Comparison of ENCODE assay signal across 15 cellular contexts in the genomic region with DNA sequence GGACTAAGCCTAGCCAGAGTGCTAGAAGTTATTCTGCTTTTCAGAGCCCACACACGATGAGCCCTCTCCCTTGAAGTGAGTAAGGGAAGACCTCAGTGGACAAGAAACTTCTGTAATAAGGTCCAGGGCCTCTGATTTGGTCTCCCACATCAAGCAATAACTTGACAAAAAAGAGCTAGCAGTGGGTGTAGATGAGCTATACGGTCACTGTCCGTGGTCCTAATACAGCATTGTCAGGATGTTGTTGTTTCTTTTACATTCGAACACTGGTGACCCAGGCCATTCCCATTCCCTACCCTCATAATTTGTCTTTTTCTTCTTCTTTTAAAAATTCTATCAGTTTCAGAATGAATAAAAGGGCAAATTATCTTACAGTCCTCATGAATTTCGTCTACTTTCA. TPM values are rescaled to one million over a fixed set of nuclear protein-coding genes. Genes with fewer than 3 reads are reported as not detected.
DNase-seq lines count a peak whose midpoint lies in the region; ATAC-seq, FAIRE-seq and TF ChIP-seq lines count a peak whose summit lies in the region.
"Had no signal": no experiment of that assay in that cellular context is flagged by ENCODE, and none has a peak within 500 bp of the region (broad histone marks: within the 10 kb centered on the region; RNA-seq: fewer than 3 reads in every experiment).

No MANE protein-coding gene starts in this region.

- 59 to 60% methylated on average over 5 of the region's 5 CpGs for WGBS in pancreas, 2 donors

- H3K36me3 ChIP-seq in brain microvascular endothelial cell (replicated peaks), result no peaks in the 10 kb centered on the region
- no peaks in the 10 kb centered on the region for H3K36me3 ChIP-seq in pancreas
- H3K36me3 ChIP-seq: esophagus squamous epithelium, lower lobe of right lung had no signal

- peak; percentile 48 for DNase-seq in EH (ENCODE audit: low read depth)
- peak; percentile 17 for DNase-seq in Jurkat, Clone E6-1 (ENCODE audit: low read depth, low spot score)
- peak; percentile 30 for DNase-seq in brain microvascular endothelial cell
- peak; percentile 68 for DNase-seq in left kidney (ENCODE audit: low read depth, low spot score)
- DNase-seq in LoVo (ENCODE audit: low spot score), result no peak
- no peak for DNase-seq in mesenteric fat pad (ENCODE audit: low spot score)
- DNase-seq in pancreas, result no peak
- DNase-seq: activated CD4-positive, alpha-beta T cell treated with anti-CD3 and anti-CD28 coated beads for 1 hour; esophagus squamous epithelium; lower lobe of right lung; NCI-H1105; NCI-H226; stimulated activated CD4-positive, alpha-beta T cell treated with anti-CD3 and anti-CD28 coated beads, Interleukin-2, amount 100 ng/mL, for 24 hours; SW 1271 had no signal

- no peak for FAIRE-seq in pancreas (lab: Jason Lieb, UNC)

- H3K4me1 ChIP-seq in pancreas, result no peaks in the 10 kb centered on the region

- H3K27ac ChIP-seq in brain microvascular endothelial cell, result no peak overlapping the region
- no peak overlapping the region for H3K27ac ChIP-seq in pancreas
- H3K27ac ChIP-seq: C4-2B, esophagus squamous epithelium, lower lobe of right lung had no signal

- in situ Hi-C loops in brain microvascular endothelial cell (cut with HindIII; ENCODE audit: low pct_ligation_motif_present, low sequenced_read_pairs), result no loop called here

- no peak for ATAC-seq in pancreas
- ATAC-seq: lower lobe of right lung had no signal

- H3K27me3 ChIP-seq in brain microvascular endothelial cell (replicated peaks), result peaks cover 11% of the 10 kb centered on the region
- H3K27me3 ChIP-seq in pancreas, result peaks cover 0 to 5% (median 2%) of the 10 kb centered on the region in 4 donors

- no peak for TF ChIP-seq CTCF in brain microvascular endothelial cell (IDR thresholded peaks at IDR 0.05; ENCODE audit: low read depth, low read length, missing control alignments)
- TF ChIP-seq CTCF in pancreas (IDR thresholded peaks at IDR 0.05), result no peak

- no peak overlapping the region for H3K4me3 ChIP-seq in Jurkat, Clone E6-1 (ENCODE audit: low read length)
- H3K4me3 ChIP-seq in brain microvascular endothelial cell (ENCODE audit: low read depth, low read length) (no peak overlapping the region), pancreas (no peak overlapping the region)
- H3K4me3 ChIP-seq: esophagus squamous epithelium, lower lobe of right lung had no signal

- intact Hi-C loops in pancreas (cut with DNase I), result no loop called here

- H3K9me3 ChIP-seq in pancreas, result no peaks in the 10 kb centered on the region
- H3K9me3 ChIP-seq: esophagus squamous epithelium, lower lobe of right lung had no signal

RNA-seq across cellular contexts. Expression of a gene that starts 5.2 kb away (rescaled TPM):
- not detected for polyA plus RNA-seq in Jurkat, Clone E6-1 (2012; ENCODE audit: insufficient read depth, insufficient read length)
- total RNA-seq in mesenteric fat pad (1.6 TPM), pancreas (10 to 100 TPM in 3 of 6 donors, 1 to 10 TPM in 3; 2.3 to 33.0 (median 10.5) TPM)
- 10 to 100 TPM in 1 of 2 donors, 1 to 10 TPM in 1; 3.8 to 32.4 TPM for polyA plus RNA-seq in pancreas

Comparison
In these comparisons a context has a peak if more than half of its experiments do, and no peak if none do; other contexts are left out.
1. DNase-seq: peak in EH (single experiment), Jurkat, Clone E6-1 (single experiment), brain microvascular endothelial cell (single experiment) and left kidney (single experiment); none in LoVo (single experiment), mesenteric fat pad (single experiment) and pancreas (0 of 6).